ENCODE assay signal across 1 cellular context in the genomic region with DNA sequence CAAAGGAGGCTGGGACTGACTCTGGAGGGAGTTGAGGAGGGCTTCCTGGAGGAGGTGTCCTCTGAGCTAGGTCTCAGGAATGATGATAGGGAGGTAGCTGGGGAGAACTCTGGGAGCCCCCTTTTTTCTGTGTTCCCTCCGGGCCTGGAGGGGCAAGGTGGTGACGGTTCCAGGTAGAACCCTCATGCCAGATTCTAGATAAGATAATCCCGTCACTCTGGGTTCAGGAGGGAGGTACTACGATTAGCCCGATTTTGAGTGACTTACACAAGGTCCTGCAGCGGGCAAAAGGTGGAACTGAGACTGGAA.
TF ChIP-seq lines count a peak whose summit lies in the region.

No MANE protein-coding gene starts in this region.

TF ChIP-seq in HepG2, 621 proteins besides CTCF, POLR2A, EP300 and RAD21:
- TF ChIP-seq, protein P1, sequence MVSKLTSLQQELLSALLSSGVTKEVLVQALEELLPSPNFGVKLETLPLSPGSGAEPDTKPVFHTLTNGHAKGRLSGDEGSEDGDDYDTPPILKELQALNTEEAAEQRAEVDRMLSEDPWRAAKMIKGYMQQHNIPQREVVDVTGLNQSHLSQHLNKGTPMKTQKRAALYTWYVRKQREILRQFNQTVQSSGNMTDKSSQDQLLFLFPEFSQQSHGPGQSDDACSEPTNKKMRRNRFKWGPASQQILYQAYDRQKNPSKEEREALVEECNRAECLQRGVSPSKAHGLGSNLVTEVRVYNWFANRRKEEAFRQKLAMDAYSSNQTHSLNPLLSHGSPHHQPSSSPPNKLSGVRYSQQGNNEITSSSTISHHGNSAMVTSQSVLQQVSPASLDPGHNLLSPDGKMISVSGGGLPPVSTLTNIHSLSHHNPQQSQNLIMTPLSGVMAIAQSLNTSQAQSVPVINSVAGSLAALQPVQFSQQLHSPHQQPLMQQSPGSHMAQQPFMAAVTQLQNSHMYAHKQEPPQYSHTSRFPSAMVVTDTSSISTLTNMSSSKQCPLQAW (CRISPR knock-in tag; IDR thresholded peaks at IDR 0.05) = no peak
- TF ChIP-seq ZNF10 (CRISPR knock-in tag; IDR thresholded peaks at IDR 0.05; ENCODE audit: borderline replicate concordance, low read depth) (no peak), ZNF253 (CRISPR knock-in tag; IDR thresholded peaks at IDR 0.05; ENCODE audit: borderline replicate concordance) (no peak), ZNF781 (CRISPR knock-in tag; IDR thresholded peaks at IDR 0.05; ENCODE audit: borderline replicate concordance, not compliant biosample characterization) (no peak), ZSCAN25 (CRISPR knock-in tag; IDR thresholded peaks at IDR 0.05) (peak; percentile 3; the same call in 1 of the 2 replicates), ZSCAN30 (CRISPR knock-in tag; IDR thresholded peaks at IDR 0.05) (0 out of 2 replicates have a peak, but pooled peaks have one; percentile 34), ZFP36 (IDR thresholded peaks at IDR 0.05; ENCODE audit: borderline replicate concordance, low read depth, low read length, partially characterized antibody) (peak; percentile 92), GFI1 (CRISPR knock-in tag; IDR thresholded peaks at IDR 0.05; ENCODE audit: borderline replicate concordance) (0 out of 2 replicates have a peak, but pooled peaks have one; percentile 39), MAF1 (CRISPR knock-in tag; IDR thresholded peaks at IDR 0.05; ENCODE audit: borderline replicate concordance) (0 out of 2 replicates have a peak, but pooled peaks have one; percentile 2), HOXA5 (CRISPR knock-in tag; IDR thresholded peaks at IDR 0.05) (peak; percentile 4; the same call in 1 of the 2 replicates), ZNF510 (CRISPR knock-in tag; IDR thresholded peaks at IDR 0.05; ENCODE audit: low read depth) (0 out of 2 replicates have a peak, but pooled peaks have one; percentile 7), ZNF761 (CRISPR knock-in tag; conservative IDR thresholded peaks at IDR 0.05) (0 out of 2 replicates have a peak, but pooled peaks have one; percentile 2), ZNF563 (CRISPR knock-in tag; IDR thresholded peaks at IDR 0.05) (0 out of 2 replicates have a peak, but pooled peaks have one; percentile 23), KDM3A (CRISPR knock-in tag; IDR thresholded peaks at IDR 0.05; ENCODE audit: low read depth) (0 out of 2 replicates have a peak, but pooled peaks have one; percentile 6), ZNF274 (CRISPR knock-in tag; IDR thresholded peaks at IDR 0.05) (0 out of 2 replicates have a peak, but pooled peaks have one; percentile 2), FOXK1 (CRISPR knock-in tag; IDR thresholded peaks at IDR 0.05; ENCODE audit: borderline replicate concordance, low read depth) (no peak)
- TF ChIP-seq, protein P2, sequence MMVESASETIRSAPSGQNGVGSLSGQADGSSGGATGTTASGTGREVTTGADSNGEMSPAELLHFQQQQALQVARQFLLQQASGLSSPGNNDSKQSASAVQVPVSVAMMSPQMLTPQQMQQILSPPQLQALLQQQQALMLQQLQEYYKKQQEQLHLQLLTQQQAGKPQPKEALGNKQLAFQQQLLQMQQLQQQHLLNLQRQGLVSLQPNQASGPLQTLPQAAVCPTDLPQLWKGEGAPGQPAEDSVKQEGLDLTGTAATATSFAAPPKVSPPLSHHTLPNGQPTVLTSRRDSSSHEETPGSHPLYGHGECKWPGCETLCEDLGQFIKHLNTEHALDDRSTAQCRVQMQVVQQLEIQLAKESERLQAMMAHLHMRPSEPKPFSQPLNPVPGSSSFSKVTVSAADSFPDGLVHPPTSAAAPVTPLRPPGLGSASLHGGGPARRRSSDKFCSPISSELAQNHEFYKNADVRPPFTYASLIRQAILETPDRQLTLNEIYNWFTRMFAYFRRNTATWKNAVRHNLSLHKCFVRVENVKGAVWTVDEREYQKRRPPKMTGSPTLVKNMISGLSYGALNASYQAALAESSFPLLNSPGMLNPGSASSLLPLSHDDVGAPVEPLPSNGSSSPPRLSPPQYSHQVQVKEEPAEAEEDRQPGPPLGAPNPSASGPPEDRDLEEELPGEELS (CRISPR knock-in tag; IDR thresholded peaks at IDR 0.05) = 0 out of 2 replicates have a peak, but pooled peaks have one; percentile 6
- TF ChIP-seq, protein P3, sequence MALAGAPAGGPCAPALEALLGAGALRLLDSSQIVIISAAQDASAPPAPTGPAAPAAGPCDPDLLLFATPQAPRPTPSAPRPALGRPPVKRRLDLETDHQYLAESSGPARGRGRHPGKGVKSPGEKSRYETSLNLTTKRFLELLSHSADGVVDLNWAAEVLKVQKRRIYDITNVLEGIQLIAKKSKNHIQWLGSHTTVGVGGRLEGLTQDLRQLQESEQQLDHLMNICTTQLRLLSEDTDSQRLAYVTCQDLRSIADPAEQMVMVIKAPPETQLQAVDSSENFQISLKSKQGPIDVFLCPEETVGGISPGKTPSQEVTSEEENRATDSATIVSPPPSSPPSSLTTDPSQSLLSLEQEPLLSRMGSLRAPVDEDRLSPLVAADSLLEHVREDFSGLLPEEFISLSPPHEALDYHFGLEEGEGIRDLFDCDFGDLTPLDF (CRISPR knock-in tag; IDR thresholded peaks at IDR 0.05) = no peak
- TF ChIP-seq, protein P4, sequence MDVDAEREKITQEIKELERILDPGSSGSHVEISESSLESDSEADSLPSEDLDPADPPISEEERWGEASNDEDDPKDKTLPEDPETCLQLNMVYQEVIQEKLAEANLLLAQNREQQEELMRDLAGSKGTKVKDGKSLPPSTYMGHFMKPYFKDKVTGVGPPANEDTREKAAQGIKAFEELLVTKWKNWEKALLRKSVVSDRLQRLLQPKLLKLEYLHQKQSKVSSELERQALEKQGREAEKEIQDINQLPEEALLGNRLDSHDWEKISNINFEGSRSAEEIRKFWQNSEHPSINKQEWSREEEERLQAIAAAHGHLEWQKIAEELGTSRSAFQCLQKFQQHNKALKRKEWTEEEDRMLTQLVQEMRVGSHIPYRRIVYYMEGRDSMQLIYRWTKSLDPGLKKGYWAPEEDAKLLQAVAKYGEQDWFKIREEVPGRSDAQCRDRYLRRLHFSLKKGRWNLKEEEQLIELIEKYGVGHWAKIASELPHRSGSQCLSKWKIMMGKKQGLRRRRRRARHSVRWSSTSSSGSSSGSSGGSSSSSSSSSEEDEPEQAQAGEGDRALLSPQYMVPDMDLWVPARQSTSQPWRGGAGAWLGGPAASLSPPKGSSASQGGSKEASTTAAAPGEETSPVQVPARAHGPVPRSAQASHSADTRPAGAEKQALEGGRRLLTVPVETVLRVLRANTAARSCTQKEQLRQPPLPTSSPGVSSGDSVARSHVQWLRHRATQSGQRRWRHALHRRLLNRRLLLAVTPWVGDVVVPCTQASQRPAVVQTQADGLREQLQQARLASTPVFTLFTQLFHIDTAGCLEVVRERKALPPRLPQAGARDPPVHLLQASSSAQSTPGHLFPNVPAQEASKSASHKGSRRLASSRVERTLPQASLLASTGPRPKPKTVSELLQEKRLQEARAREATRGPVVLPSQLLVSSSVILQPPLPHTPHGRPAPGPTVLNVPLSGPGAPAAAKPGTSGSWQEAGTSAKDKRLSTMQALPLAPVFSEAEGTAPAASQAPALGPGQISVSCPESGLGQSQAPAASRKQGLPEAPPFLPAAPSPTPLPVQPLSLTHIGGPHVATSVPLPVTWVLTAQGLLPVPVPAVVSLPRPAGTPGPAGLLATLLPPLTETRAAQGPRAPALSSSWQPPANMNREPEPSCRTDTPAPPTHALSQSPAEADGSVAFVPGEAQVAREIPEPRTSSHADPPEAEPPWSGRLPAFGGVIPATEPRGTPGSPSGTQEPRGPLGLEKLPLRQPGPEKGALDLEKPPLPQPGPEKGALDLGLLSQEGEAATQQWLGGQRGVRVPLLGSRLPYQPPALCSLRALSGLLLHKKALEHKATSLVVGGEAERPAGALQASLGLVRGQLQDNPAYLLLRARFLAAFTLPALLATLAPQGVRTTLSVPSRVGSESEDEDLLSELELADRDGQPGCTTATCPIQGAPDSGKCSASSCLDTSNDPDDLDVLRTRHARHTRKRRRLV (CRISPR knock-in tag; IDR thresholded peaks at IDR 0.05) = 0 out of 2 replicates have a peak, but pooled peaks have one; percentile 34
- TF ChIP-seq, protein P5, sequence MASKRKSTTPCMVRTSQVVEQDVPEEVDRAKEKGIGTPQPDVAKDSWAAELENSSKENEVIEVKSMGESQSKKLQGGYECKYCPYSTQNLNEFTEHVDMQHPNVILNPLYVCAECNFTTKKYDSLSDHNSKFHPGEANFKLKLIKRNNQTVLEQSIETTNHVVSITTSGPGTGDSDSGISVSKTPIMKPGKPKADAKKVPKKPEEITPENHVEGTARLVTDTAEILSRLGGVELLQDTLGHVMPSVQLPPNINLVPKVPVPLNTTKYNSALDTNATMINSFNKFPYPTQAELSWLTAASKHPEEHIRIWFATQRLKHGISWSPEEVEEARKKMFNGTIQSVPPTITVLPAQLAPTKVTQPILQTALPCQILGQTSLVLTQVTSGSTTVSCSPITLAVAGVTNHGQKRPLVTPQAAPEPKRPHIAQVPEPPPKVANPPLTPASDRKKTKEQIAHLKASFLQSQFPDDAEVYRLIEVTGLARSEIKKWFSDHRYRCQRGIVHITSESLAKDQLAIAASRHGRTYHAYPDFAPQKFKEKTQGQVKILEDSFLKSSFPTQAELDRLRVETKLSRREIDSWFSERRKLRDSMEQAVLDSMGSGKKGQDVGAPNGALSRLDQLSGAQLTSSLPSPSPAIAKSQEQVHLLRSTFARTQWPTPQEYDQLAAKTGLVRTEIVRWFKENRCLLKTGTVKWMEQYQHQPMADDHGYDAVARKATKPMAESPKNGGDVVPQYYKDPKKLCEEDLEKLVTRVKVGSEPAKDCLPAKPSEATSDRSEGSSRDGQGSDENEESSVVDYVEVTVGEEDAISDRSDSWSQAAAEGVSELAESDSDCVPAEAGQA (IDR thresholded peaks at IDR 0.05; ENCODE audit: low read depth) = no peak
- TF ChIP-seq, protein P5 (CRISPR knock-in tag; IDR thresholded peaks at IDR 0.05; ENCODE audit: borderline replicate concordance) = no peak
